ENCODE assay signal across 8 cellular contexts in the genomic region with DNA sequence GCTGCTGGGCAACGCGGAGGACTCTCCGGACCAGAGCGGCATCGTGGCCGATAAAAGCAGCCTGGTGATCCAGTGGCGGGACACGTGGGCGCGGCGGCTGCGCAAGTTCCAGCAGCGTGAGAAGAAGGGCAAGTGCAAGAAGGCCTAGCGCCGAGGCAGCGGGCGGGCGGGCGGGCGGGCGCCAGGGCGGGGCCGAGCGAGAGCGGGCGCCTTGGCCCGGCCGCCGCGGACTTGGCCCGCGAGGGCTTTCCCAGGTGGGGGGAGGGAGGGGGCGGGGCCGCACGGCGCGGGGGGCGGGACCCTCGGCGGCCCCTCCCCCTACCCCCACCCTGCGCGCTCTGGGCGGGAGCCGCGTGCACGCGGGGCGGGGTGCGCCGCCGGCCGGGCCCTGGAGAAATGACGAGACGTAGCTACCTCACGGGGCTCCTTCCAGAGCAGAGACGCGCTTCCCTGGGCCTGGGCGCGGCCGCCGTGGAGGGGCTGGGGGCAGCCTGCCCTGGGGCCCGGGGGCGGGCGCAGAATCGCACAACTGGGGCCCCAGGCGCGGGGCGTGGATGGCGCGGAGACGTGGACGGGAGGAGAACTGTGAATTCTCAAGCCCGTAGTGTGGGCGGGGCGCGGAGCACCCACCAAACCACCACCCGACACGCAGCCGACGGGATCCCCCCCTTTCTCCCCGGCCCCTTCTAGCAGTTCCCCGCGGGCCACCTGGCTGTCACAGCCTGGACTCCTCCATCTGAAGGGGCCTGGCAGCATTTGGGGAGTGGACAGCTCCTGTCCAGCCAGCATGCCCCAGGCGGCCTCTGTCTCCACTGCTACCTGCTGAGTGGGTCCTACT.
A peak's percentile ranks its signal among the peaks of the same experiment; 100 is the strongest.
DNase-seq lines count a peak whose midpoint lies in the region; ATAC-seq and TF ChIP-seq lines count a peak whose summit lies in the region.

No MANE protein-coding gene starts in this region.

- intact Hi-C loops in Caco-2 (cut with micrococcal nuclease; ENCODE audit: unreplicated experiment) = no loop called here

- peak overlapping the region; percentile 25 for H3K4me3 ChIP-seq in astrocyte of the spinal cord (ENCODE audit: low read depth, low read length)
- H3K4me3 ChIP-seq in skeletal muscle cell (ENCODE audit: low read depth, low read length) = peak overlapping the region; percentile 46
- no peak overlapping the region for H3K4me3 ChIP-seq in Caco-2 (ENCODE audit: low read depth, low read length)

- H3K4me1 ChIP-seq in Caco-2 = no peaks in the 10 kb centered on the region

- no peaks in the 10 kb centered on the region for H3K27me3 Mint-ChIP-seq in Caco-2 (ENCODE audit: insufficient read depth, unreplicated experiment)

- H3K36me3 Mint-ChIP-seq in Caco-2 (ENCODE audit: insufficient read depth, unreplicated experiment) = no peaks in the 10 kb centered on the region

- ATAC-seq in HG03097 (IDR thresholded peaks at IDR 0.05; ENCODE audit: low FRiP score, unreplicated experiment) = peak; percentile 48

- BruUV-seq in Caco-2 (replicated peaks; lab: Mats Ljungman, UMichigan) = no TSS peak

- in situ Hi-C loops in astrocyte of the spinal cord (cut with HindIII; ENCODE audit: low sequenced_read_pairs) = no loop called here

- TF ChIP-seq CTCF in GM10266 (IDR thresholded peaks at IDR 0.05; ENCODE audit: control insufficient read depth, insufficient read depth, low read depth, missing control alignments) (no peak), astrocyte of the spinal cord (IDR thresholded peaks at IDR 0.05; ENCODE audit: low read depth, low read length) (no peak), Caco-2 (IDR thresholded peaks at IDR 0.05; ENCODE audit: insufficient read depth in 1 of 2, low read depth in 1 of 2, low read length in 1 of 2, severe bottlenecking in 1 of 2, unreplicated experiment in 1 of 2) (no peak)

- H3K27me3 ChIP-seq in Caco-2 (replicated peaks; ENCODE audit: control insufficient read depth, insufficient read depth, low read length) = no peaks in the 10 kb centered on the region

- POLR2A ChIA-PET in Caco-2 (lab: Charles Lee) = no interaction called here

- H3K9me3 ChIP-seq in Caco-2 = no peaks in the 10 kb centered on the region

- no peak overlapping the region for H3K27ac Mint-ChIP-seq in Caco-2 (ENCODE audit: unreplicated experiment)

- CTCF ChIA-PET in Caco-2 (lab: Charles Lee) = no interaction called here

- no peak overlapping the region for H3K4me3 Mint-ChIP-seq in Caco-2 (ENCODE audit: unreplicated experiment)

- H3K9me3 Mint-ChIP-seq in Caco-2 (ENCODE audit: unreplicated experiment) = no peaks in the 10 kb centered on the region

- DNase-seq in GM10266 (ENCODE audit: extremely low spot score) = peak; percentile 97
- peak; percentile 16 for DNase-seq in T1000 (lab: John Stamatoyannopoulos, UW)
- DNase-seq in astrocyte of the spinal cord (ENCODE audit: low read depth, low spot score) = peak; percentile 39
- DNase-seq in hippocampal formation (lab: John Stamatoyannopoulos, UW) = peak; percentile 34 to 56
- no peak for DNase-seq in skeletal muscle cell (ENCODE audit: low read depth)
- DNase-seq in Caco-2 = no peak
- no peak for DNase-seq in DMS114 treated with DMSO at 0.1 percent for 48 hours (lab: John Stamatoyannopoulos, UW; ENCODE audit: unreplicated experiment)

- H3K4me1 Mint-ChIP-seq in Caco-2 (ENCODE audit: low read depth, unreplicated experiment) = no peaks in the 10 kb centered on the region

- H3K36me3 ChIP-seq in Caco-2 (ENCODE audit: control insufficient read depth, insufficient read depth, low read length) = no peaks in the 10 kb centered on the region

Comparison
In these comparisons a context has a peak if more than half of its experiments do, and no peak if none do; other contexts are left out.
1. DNase-seq: peak in GM10266 (single experiment), T1000 (single experiment), astrocyte of the spinal cord (single experiment) and hippocampal formation (2 of 2); none in skeletal muscle cell (single experiment), Caco-2 (0 of 2) and DMS114 treated with DMSO at 0.1 percent for 48 hours (single experiment).